ENCODE assay signal across 15 cellular contexts in the genomic region with DNA sequence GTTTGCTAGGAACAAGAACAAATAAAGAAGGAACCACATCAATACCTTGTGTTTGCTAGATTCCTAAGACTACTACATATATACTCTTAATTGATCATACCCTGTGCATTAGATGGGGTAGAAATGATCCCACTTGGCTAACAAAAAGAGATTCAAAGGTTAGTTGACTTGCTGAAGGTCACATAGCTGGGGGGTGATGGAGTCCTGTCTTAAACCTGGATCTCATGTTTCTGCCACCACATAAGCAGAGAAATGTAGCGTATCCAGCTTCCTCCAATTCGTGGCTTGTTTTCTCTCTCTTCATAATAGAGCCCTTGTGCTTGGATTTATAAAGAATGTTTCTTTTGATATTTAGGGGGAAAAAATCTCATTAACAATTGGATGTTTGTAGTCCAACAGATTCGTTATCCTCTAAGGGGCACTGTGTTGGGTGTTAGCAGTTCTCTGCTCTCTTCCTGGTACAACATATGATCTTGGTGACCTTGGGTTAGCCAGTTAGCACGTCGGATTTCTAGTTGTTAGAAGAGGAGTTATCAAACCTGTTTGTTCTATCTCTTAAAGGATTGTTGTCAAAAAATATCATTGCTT.
DNase-seq lines count a peak whose midpoint lies in the region; ATAC-seq and TF ChIP-seq lines count a peak whose summit lies in the region.
"Had no signal": no experiment of that assay in that cellular context is flagged by ENCODE, and none has a peak within 500 bp of the region (broad histone marks: within the 10 kb centered on the region; RNA-seq: fewer than 3 reads in every experiment).

No MANE protein-coding gene starts in this region.

- DNase-seq in WERI-Rb-1 (no peak), epidermal melanocyte (ENCODE audit: insufficient read length, low spot score) (peak; percentile 73), neural crest cell (ENCODE audit: low read depth, low spot score) (no peak), Calu3 (no peak), NCI-H524 treated with DMSO at 0.1 percent for 48 hours (lab: John Stamatoyannopoulos, UW) (no peak), GM19240 (ENCODE audit: insufficient read length, low spot score) (no peak)
- DNase-seq: NCI-H1436 treated with DMSO at 0.1 percent for 48 hours; NCI-H2081 treated with DMSO at 0.1 percent for 48 hours; NCI-H226; NCI-H69; NK-92 treated with Interleukin-12 subunit alpha and Interleukin-12 subunit beta, amount 100 ng/mL, for 24 hours; OCI-M1 had no signal

- H3K4me3 ChIP-seq in WERI-Rb-1 (ENCODE audit: low read depth, low read length): no peak overlapping the region
- H3K4me3 ChIP-seq: HAP-1 had no signal

- H3K27ac Mint-ChIP-seq in neural crest cell (ENCODE audit: unreplicated experiment): no peak overlapping the region
- H3K27ac Mint-ChIP-seq in Calu3 (ENCODE audit: unreplicated experiment): no peak overlapping the region

- H3K4me1 Mint-ChIP-seq in neural crest cell (peaks cover 77% of the 10 kb centered on the region), Calu3 (ENCODE audit: low read depth, unreplicated experiment) (peaks cover 52% of the 10 kb centered on the region)

- no peak for ATAC-seq in GM21390 (IDR thresholded peaks at IDR 0.05; ENCODE audit: unreplicated experiment)

- CTCF ChIA-PET in Calu3 (lab: Charles Lee): no interaction called here

- TF ChIP-seq CTCF in WERI-Rb-1 (IDR thresholded peaks at IDR 0.05; ENCODE audit: low read depth, low read length) (no peak), neural crest cell (conservative IDR thresholded peaks at IDR 0.05) (no peak), Calu3 (IDR thresholded peaks at IDR 0.05; ENCODE audit: unreplicated experiment) (no peak)

- H3K4me3 Mint-ChIP-seq in neural crest cell (peak overlapping the region; percentile 61), Calu3 (ENCODE audit: low read depth, unreplicated experiment) (no peak overlapping the region)

- no peaks in the 10 kb centered on the region for H3K27me3 ChIP-seq in WERI-Rb-1 (ENCODE audit: insufficient read depth, low read depth, severe bottlenecking)

- intact Hi-C loops in Calu3 (cut with micrococcal nuclease; ENCODE audit: unreplicated experiment): no loop called here

- H3K36me3 Mint-ChIP-seq in neural crest cell (ENCODE audit: low read depth) (peaks cover 2% of the 10 kb centered on the region), Calu3 (ENCODE audit: insufficient read depth, unreplicated experiment) (no peaks in the 10 kb centered on the region)

- no TSS peak for BruUV-seq in Calu3 (replicated peaks; lab: Mats Ljungman, UMichigan)

- no peaks in the 10 kb centered on the region for H3K9me3 ChIP-seq in WERI-Rb-1 (ENCODE audit: severe bottlenecking)
- H3K9me3 ChIP-seq: HAP-1 had no signal

- H3K27me3 Mint-ChIP-seq in neural crest cell (ENCODE audit: low read depth) (no peaks in the 10 kb centered on the region), Calu3 (ENCODE audit: unreplicated experiment) (no peaks in the 10 kb centered on the region)

- H3K9me3 Mint-ChIP-seq in neural crest cell (no peaks in the 10 kb centered on the region), Calu3 (ENCODE audit: low read depth, unreplicated experiment) (no peaks in the 10 kb centered on the region)

- H3K36me3 ChIP-seq in WERI-Rb-1: no peaks in the 10 kb centered on the region
- H3K36me3 ChIP-seq: HAP-1 had no signal

- peak overlapping the region; percentile 10; the same call in 1 of the 2 replicates for H3K27ac ChIP-seq in WERI-Rb-1
- H3K27ac ChIP-seq: RWPE1 had no signal
